In genomic region chr12:8787206-8787605, GRCh38 we compare ENCODE assay signal across 4 cellular contexts. TPM values are rescaled to one million over a fixed set of nuclear protein-coding genes. Genes with fewer than 3 reads are reported as not detected.
"Had no signal": no experiment of that assay in that cellular context is flagged by ENCODE, and none has a peak within 500 bp of the region (broad histone marks: within the 10 kb centered on the region; RNA-seq: fewer than 3 reads in every experiment).

No MANE protein-coding gene starts in this region.

RNA-seq across cellular contexts. Expression of gene A2ML1, which starts 35.2 kb away (rescaled TPM):
- total RNA-seq: LHCN-M2, M059J, MCF 10A, NCI-H460 had no signal
